Comparison of ENCODE assay signal across 28 cellular contexts in the genomic region with DNA sequence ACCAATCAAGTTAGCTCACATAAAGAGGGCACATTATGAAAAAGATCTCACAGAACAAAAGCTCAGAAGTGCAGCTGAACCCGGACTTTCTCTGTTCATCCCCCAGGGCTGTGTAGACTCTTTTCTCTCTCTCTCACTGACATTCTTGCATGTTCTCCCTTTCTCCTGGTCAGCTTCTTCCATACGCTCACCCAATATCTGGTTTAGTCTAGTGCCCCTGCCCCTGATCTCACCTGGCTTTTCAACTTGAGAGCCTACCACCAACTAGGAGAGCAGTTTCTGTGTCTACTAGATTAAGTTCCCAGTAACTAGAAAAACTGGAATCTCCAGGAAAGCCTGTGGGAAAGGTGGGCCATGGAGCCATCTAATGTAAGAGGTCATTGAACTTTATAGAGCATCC.
"Had no signal": no experiment of that assay in that cellular context is flagged by ENCODE, and none has a peak within 500 bp of the region (broad histone marks: within the 10 kb centered on the region; RNA-seq: fewer than 3 reads in every experiment).

No MANE protein-coding gene starts in this region.

- H3K4me1 ChIP-seq: ascending aorta, breast epithelium had no signal

- H3K36me3 ChIP-seq: ascending aorta, brain microvascular endothelial cell, breast epithelium had no signal

- H3K9me3 ChIP-seq: ascending aorta had no signal

- H3K4me3 ChIP-seq: ascending aorta, breast epithelium had no signal

- ATAC-seq: activated CD8-positive, alpha-beta T cell treated with anti-CD3 and anti-CD28 coated beads for 36 hours; activated naive CD8-positive, alpha-beta T cell treated with anti-CD3 and anti-CD28 coated beads, Interleukin-2, amount 50 U/mL, for 24 hours had no signal

- DNase-seq: activated B cell treated with CpG ODN at 0.5 μM for 24 hours; activated CD4-positive, alpha-beta memory T cell treated with anti-CD3 and anti-CD28 coated beads for 36 hours; activated CD4-positive, alpha-beta T cell treated with anti-CD3 and anti-CD28 coated beads for 4 hours; activated CD4-positive, alpha-beta T cell treated with anti-CD3 and anti-CD28 coated beads, Interleukin-2, amount 10 ng/mL, durations not matched to agents 24 days and 14 days; activated CD4-positive, alpha-beta T cell treated with anti-CD3 and anti-CD28 coated beads, Interleukin-2, amount 50 U/mL, for 1 hour; activated CD4-positive, alpha-beta T cell treated with anti-CD3 and anti-CD28 coated beads, Interleukin-2, amount 50 U/mL, for 4 hours; activated CD4-positive, CD25-positive, alpha-beta regulatory T cell treated with anti-CD3 and anti-CD28 coated beads, Interleukin-2, amount 50 U/mL, for 72 hours; activated CD8-positive, alpha-beta memory T cell treated with anti-CD3 and anti-CD28 coated beads, Interleukin-2, amount 50 U/mL, for 48 hours; activated CD8-positive, alpha-beta T cell treated with anti-CD3 and anti-CD28 coated beads for 36 hours; activated effector memory CD4-positive, alpha-beta T cell treated with Interleukin-2 at 50 U/mL for 16 hours; activated gamma-delta T cell; activated naive CD4-positive, alpha-beta T cell treated with anti-CD3 and anti-CD28 coated beads, Interleukin-2, amount 10 ng/mL, durations not matched to agents 7 days and 5 days; activated naive CD4-positive, alpha-beta T cell treated with Interleukin-2 at 50 U/mL for 16 hours; activated naive CD8-positive, alpha-beta T cell treated with anti-CD3 and anti-CD28 coated beads, Interleukin-2, amount 10 ng/mL, durations not matched to agents 7 days and 5 days; activated naive CD8-positive, alpha-beta T cell treated with anti-CD3 and anti-CD28 coated beads, Interleukin-2, amount 50 U/mL, for 24 hours; activated T-cell treated with anti-CD3 and anti-CD28 coated beads, Interleukin-2, amount 50 U/mL, for 24 hours; activated T-cell treated with anti-CD3 and anti-CD28 coated beads, Interleukin-2, amount 50 U/mL, for 48 hours; amygdala; anterior cingulate cortex; brain microvascular endothelial cell; central memory CD4-positive, alpha-beta T cell; SW 1271; T-helper 1 cell; T-helper 2 cell; T-helper 9 cell had no signal

- H3K27ac ChIP-seq: ascending aorta, brain microvascular endothelial cell, breast epithelium, VCaP had no signal

- H3K27me3 ChIP-seq: ascending aorta, brain microvascular endothelial cell, breast epithelium had no signal
